ENCODE assay signal across 8 cellular contexts in genomic region chr4:52712172-52712990, GRCh38. TPM values are rescaled to one million over a fixed set of nuclear protein-coding genes. Genes with fewer than 3 reads are reported as not detected.
DNase-seq lines count a peak whose midpoint lies in the region; ATAC-seq and TF ChIP-seq lines count a peak whose summit lies in the region.

No MANE protein-coding gene starts in this region.

- H3K27me3 ChIP-seq in MM.1S (replicated peaks; ENCODE audit: insufficient read depth, low read length) (no peaks in the 10 kb centered on the region), foreskin keratinocyte (no peaks in the 10 kb centered on the region), neuron (ENCODE audit: insufficient read depth, low read length) (no peaks in the 10 kb centered on the region)

- H3K9me3 ChIP-seq in MM.1S (replicated peaks; ENCODE audit: insufficient read depth, low read length) (no peaks in the 10 kb centered on the region), neuron (ENCODE audit: low read length) (no peaks in the 10 kb centered on the region)

- peaks cover 18% of the 10 kb centered on the region for H3K36me3 ChIP-seq in MM.1S (replicated peaks; ENCODE audit: insufficient read depth, low read length)
- peaks cover 31% of the 10 kb centered on the region for H3K36me3 ChIP-seq in neuron (ENCODE audit: insufficient read depth, low read length)

- H3K9ac ChIP-seq in MM.1S (ENCODE audit: low read length): peak overlapping the region; percentile 94

- TF ChIP-seq CTCF in MM.1S (IDR thresholded peaks at IDR 0.05; ENCODE audit: low read length) (no peak), foreskin keratinocyte (conservative IDR thresholded peaks at IDR 0.05) (no peak)

- H2AFZ ChIP-seq in MM.1S (ENCODE audit: low read length) (peak overlapping the region; percentile 68), neuron (ENCODE audit: low read depth, low read length) (peak overlapping the region; percentile 94)

- H3K9me2 ChIP-seq in MM.1S (replicated peaks; ENCODE audit: insufficient read depth, low read length): no peaks in the 10 kb centered on the region

- peaks cover 27% of the 10 kb centered on the region for H3K79me2 ChIP-seq in MM.1S (ENCODE audit: low read length)

- H3K4me3 ChIP-seq in MM.1S (ENCODE audit: low read length) (peak overlapping the region; percentile 87), neuron (ENCODE audit: low read length) (peak overlapping the region; percentile 83)

- H3F3A ChIP-seq in MM.1S (ENCODE audit: insufficient read depth, low read length): peaks cover 42% of the 10 kb centered on the region

- DNase-seq in GDM1 (lab: John Stamatoyannopoulos, UW) (peak; percentile 97), HCEC 1CT (peak; percentile 91), MM.1S (peak; percentile 98), SIG-M5 treated with dmso at 0.1 percent for 504 hours (lab: John Stamatoyannopoulos, UW; ENCODE audit: unreplicated experiment) (peak; percentile 89), foreskin keratinocyte (peak; percentile 89 to 93), stromal cell of bone marrow (ENCODE audit: low read depth) (peak; percentile 93)
- peak; percentile 99 for DNase-seq in activated naive CD4-positive, alpha-beta T cell treated with Interleukin-2 at 50 U/mL for 16 hours

- H3K4me2 ChIP-seq in MM.1S (ENCODE audit: low read depth, low read length): peak overlapping the region; percentile 98

- H3K27ac ChIP-seq in MM.1S (ENCODE audit: low read length): peak overlapping the region; percentile 78; the same call in 1 of the 2 replicates
- peak overlapping the region; percentile 87 for H3K27ac ChIP-seq in foreskin keratinocyte

- ATAC-seq in foreskin keratinocyte: peak; percentile 99

- no peaks in the 10 kb centered on the region for H4K20me1 ChIP-seq in MM.1S (ENCODE audit: insufficient read depth, low read length)

- H3K4me1 ChIP-seq in MM.1S (ENCODE audit: low read length) (peaks cover 21% of the 10 kb centered on the region; the same call in 1 of the 2 replicates), foreskin keratinocyte (peaks cover 22% of the 10 kb centered on the region), neuron (ENCODE audit: insufficient read depth, low read length) (peaks cover 11% of the 10 kb centered on the region)

RNA-seq across cellular contexts. Expression of gene ERVMER34-1, which starts 38.8 kb away (rescaled TPM):
- total RNA-seq in foreskin keratinocyte: 9.7 and 11.1 TPM in 2 replicates
- polyA plus RNA-seq in foreskin keratinocyte: 5.3 and 7.5 TPM in 2 replicates

RNA-seq across cellular contexts. Expression of gene USP46, which starts 53.3 kb away (rescaled TPM):
- 14.7 and 14.9 TPM in 2 replicates for total RNA-seq in foreskin keratinocyte
- 3.9 and 4.4 TPM in 2 replicates for polyA plus RNA-seq in foreskin keratinocyte

Comparison
In these comparisons a context has a peak if more than half of its experiments do, and no peak if none do; other contexts are left out.
1. Peak in every context shown above with its lines: DNase-seq, ATAC-seq, H3K4me3 ChIP-seq and H3K27ac ChIP-seq.